Comparison of ENCODE assay signal across 8 cellular contexts in genomic region chr3:172550347-172550943, GRCh38. TPM values are rescaled to one million over a fixed set of nuclear protein-coding genes. Genes with fewer than 3 reads are reported as not detected.
DNase-seq lines count a peak whose midpoint lies in the region; ATAC-seq and TF ChIP-seq lines count a peak whose summit lies in the region.

No MANE protein-coding gene starts in this region.

- H3K4me1 Mint-ChIP-seq in stimulated activated memory B cell treated with anti-CD40 and anti-IgM and Interleukin-4, amounts not matched to agents 10 μg/mL and 1 μg/mL and 100 μg/mL, for 72 hours, result peaks cover 7% of the 10 kb centered on the region
- H3K4me1 Mint-ChIP-seq in glutamatergic neuron (ENCODE audit: low read depth, unreplicated experiment) (no peaks in the 10 kb centered on the region), Calu3 (ENCODE audit: low read depth, unreplicated experiment) (peaks cover 58% of the 10 kb centered on the region)

- intact Hi-C loops in head of caudate nucleus (cut with DNase I), result no loop called here
- intact Hi-C loops in Calu3 (cut with micrococcal nuclease; ENCODE audit: unreplicated experiment), result no loop called here

- no TSS peak for BruUV-seq in Calu3 (replicated peaks; lab: Mats Ljungman, UMichigan)

- TF ChIP-seq CTCF in glutamatergic neuron (IDR thresholded peaks at IDR 0.05; ENCODE audit: partially characterized antibody, unreplicated experiment) (no peak), Calu3 (IDR thresholded peaks at IDR 0.05; ENCODE audit: unreplicated experiment) (no peak)

- H3K36me3 Mint-ChIP-seq in stimulated activated memory B cell treated with anti-CD40 and anti-IgM and Interleukin-4, amounts not matched to agents 10 μg/mL and 1 μg/mL and 100 μg/mL, for 72 hours, result no peaks in the 10 kb centered on the region
- no peaks in the 10 kb centered on the region for H3K36me3 Mint-ChIP-seq in glutamatergic neuron (ENCODE audit: unreplicated experiment)
- H3K36me3 Mint-ChIP-seq in Calu3 (ENCODE audit: insufficient read depth, unreplicated experiment), result peaks cover 9% of the 10 kb centered on the region

- no peak overlapping the region for H3K4me3 Mint-ChIP-seq in stimulated activated memory B cell treated with anti-CD40 and anti-IgM and Interleukin-4, amounts not matched to agents 10 μg/mL and 1 μg/mL and 100 μg/mL, for 72 hours
- no peak overlapping the region for H3K4me3 Mint-ChIP-seq in glutamatergic neuron (ENCODE audit: unreplicated experiment)
- no peak overlapping the region for H3K4me3 Mint-ChIP-seq in Calu3 (ENCODE audit: low read depth, unreplicated experiment)

- CTCF ChIA-PET in Calu3 (lab: Charles Lee), result interaction anchor here (0.6 kb wide), 1 partner anchor 529 kb away, joined by 4 read pairs; no protein-coding TSS in a partner anchor

- H3K9me3 Mint-ChIP-seq in stimulated activated memory B cell treated with anti-CD40 and anti-IgM and Interleukin-4, amounts not matched to agents 10 μg/mL and 1 μg/mL and 100 μg/mL, for 72 hours, result no peaks in the 10 kb centered on the region
- H3K9me3 Mint-ChIP-seq in glutamatergic neuron (ENCODE audit: unreplicated experiment), result no peaks in the 10 kb centered on the region
- no peaks in the 10 kb centered on the region for H3K9me3 Mint-ChIP-seq in Calu3 (ENCODE audit: low read depth, unreplicated experiment)

- no peaks in the 10 kb centered on the region for H3K27me3 Mint-ChIP-seq in stimulated activated memory B cell treated with anti-CD40 and anti-IgM and Interleukin-4, amounts not matched to agents 10 μg/mL and 1 μg/mL and 100 μg/mL, for 72 hours
- peaks cover 2% of the 10 kb centered on the region for H3K27me3 Mint-ChIP-seq in glutamatergic neuron (ENCODE audit: unreplicated experiment)
- no peaks in the 10 kb centered on the region for H3K27me3 Mint-ChIP-seq in Calu3 (ENCODE audit: unreplicated experiment)

- H3K27ac Mint-ChIP-seq in stimulated activated memory B cell treated with anti-CD40 and anti-IgM and Interleukin-4, amounts not matched to agents 10 μg/mL and 1 μg/mL and 100 μg/mL, for 72 hours, result no peak overlapping the region
- H3K27ac Mint-ChIP-seq in glutamatergic neuron (ENCODE audit: unreplicated experiment), result no peak overlapping the region
- no peak overlapping the region for H3K27ac Mint-ChIP-seq in Calu3 (ENCODE audit: unreplicated experiment)

- ATAC-seq in GM18519 (IDR thresholded peaks at IDR 0.05; ENCODE audit: low FRiP score, unreplicated experiment), result peak; percentile 52
- peak; percentile 64 for ATAC-seq in stimulated activated memory B cell treated with anti-CD40 and anti-IgM and Interleukin-4, amounts not matched to agents 10 μg/mL and 1 μg/mL and 100 μg/mL, for 72 hours

- DNase-seq in HS-5 (ENCODE audit: low read depth) (peak; percentile 60), head of caudate nucleus (peak in 41 of 42 donors; percentile 27 to 89 (median 62)), DMS 273 treated with DMSO at 0.1 percent for 48 hours (lab: John Stamatoyannopoulos, UW) (no peak), glutamatergic neuron (no peak), Calu3 (no peak)
- peak; percentile 77 for DNase-seq in activated CD8-positive, alpha-beta memory T cell treated with anti-CD3 and anti-CD28 coated beads for 24 hours

RNA-seq across cellular contexts. Expression of gene TNFSF10, which starts 27.2 kb away (rescaled TPM):
- total RNA-seq in glutamatergic neuron (ENCODE audit: unreplicated experiment) (not detected), Calu3 (2022) (41.4 and 58.7 TPM in 2 replicates)

Comparison
In these comparisons a context has a peak if more than half of its experiments do, and no peak if none do; other contexts are left out.
1. DNase-seq: peak in HS-5 (single experiment), activated CD8-positive, alpha-beta memory T cell treated with anti-CD3 and anti-CD28 coated beads for 24 hours (single experiment) and head of caudate nucleus (41 of 42); none in DMS 273 treated with DMSO at 0.1 percent for 48 hours (single experiment), glutamatergic neuron (single experiment) and Calu3 (single experiment).
2. RNA of gene TNFSF10, which starts 27.2 kb away (total RNA-seq): 41.4 to 58.7 TPM in Calu3; not detected in glutamatergic neuron (single experiment); every median in the first group is over 10 times any median in the second.